26 cellular contexts compared by ENCODE assay signal in genomic region chr5:93603191-93603590, GRCh38. TPM values are rescaled to one million over a fixed set of nuclear protein-coding genes. Genes with fewer than 3 reads are reported as not detected.
DNase-seq lines count a peak whose midpoint lies in the region; ATAC-seq and TF ChIP-seq lines count a peak whose summit lies in the region.
"Had no signal": no experiment of that assay in that cellular context is flagged by ENCODE, and none has a peak within 500 bp of the region (broad histone marks: within the 10 kb centered on the region; RNA-seq: fewer than 3 reads in every experiment).

No MANE protein-coding gene starts in this region.

- no peaks in the 10 kb centered on the region for H3K36me3 Mint-ChIP-seq in endodermal cell (ENCODE audit: low read depth)
- H3K36me3 Mint-ChIP-seq in nephron (ENCODE audit: low read depth) = no peaks in the 10 kb centered on the region
- H3K36me3 Mint-ChIP-seq in effector memory CD8-positive, alpha-beta T cell (ENCODE audit: insufficient read depth) = peaks cover 4% of the 10 kb centered on the region
- H3K36me3 Mint-ChIP-seq: CD4-positive, alpha-beta memory T cell had no signal

- H3K4me1 Mint-ChIP-seq in endodermal cell (peaks cover 24% of the 10 kb centered on the region), nephron (peaks cover 42% of the 10 kb centered on the region)
- peaks cover 4 to 14% of the 10 kb centered on the region in 2 donors for H3K4me1 Mint-ChIP-seq in effector memory CD8-positive, alpha-beta T cell (ENCODE audit: low read depth in 2 of 2)

- DNase-seq in right atrium auricular region (ENCODE audit: low spot score) (no peak), heart right ventricle (no peak), endodermal cell (no peak), vagina (ENCODE audit: extremely low spot score in 2 of 2) (no peak), kidney glomerular epithelial cell (lab: John Stamatoyannopoulos, UW) (no peak)
- DNase-seq in effector memory CD8-positive, alpha-beta T cell = no peak
- DNase-seq: activated CD8-positive, alpha-beta T cell treated with anti-CD3 and anti-CD28 coated beads, Interleukin-2, amount 10 ng/mL, durations not matched to agents 7 days and 5 days; activated effector memory CD4-positive, alpha-beta T cell treated with Interleukin-2 at 50 U/mL for 16 hours; activated naive CD8-positive, alpha-beta T cell treated with anti-CD3 and anti-CD28 coated beads, Interleukin-2, amount 10 ng/mL, durations not matched to agents 7 days and 5 days; activated T-cell treated with anti-CD3 and anti-CD28 coated beads for 4 hours; CD4-positive, alpha-beta memory T cell; central memory CD4-positive, alpha-beta T cell; GM23248; HFFc6; mesendoderm; NCI-H2029; NCI-H524 treated with DMSO at 0.1 percent for 48 hours; psoas muscle; RPMI8226; thyroid gland had no signal

- H3K4me3 Mint-ChIP-seq in endodermal cell (peak overlapping the region; percentile 21), nephron (peak overlapping the region; percentile 79 to 82 (median 81))
- no peak overlapping the region for H3K4me3 Mint-ChIP-seq in effector memory CD8-positive, alpha-beta T cell
- H3K4me3 Mint-ChIP-seq: activated CD8-positive, alpha-beta T cell treated with anti-CD3 and anti-CD28 coated beads, Interleukin-2, amount 10 ng/mL, durations not matched to agents 7 days and 5 days; activated naive CD8-positive, alpha-beta T cell treated with anti-CD3 and anti-CD28 coated beads, Interleukin-2, amount 10 ng/mL, durations not matched to agents 7 days and 5 days; stimulated activated naive CD8-positive, alpha-beta T cell treated with anti-CD3 and anti-CD28 coated beads, Interleukin-15, Interleukin-2, amounts not matched to agents 100 ng/mL and 50 ng/mL, for 24 hours had no signal

- H3K4me3 ChIP-seq in right atrium auricular region (no peak overlapping the region), heart right ventricle (no peak overlapping the region), endodermal cell (ENCODE audit: low read length) (peak overlapping the region; percentile 56), vagina (no peak overlapping the region)
- H3K4me3 ChIP-seq: A549 had no signal

- H3K9me3 ChIP-seq in right atrium auricular region (no peaks in the 10 kb centered on the region), heart right ventricle (no peaks in the 10 kb centered on the region), endodermal cell (ENCODE audit: control insufficient read depth, low read length) (peaks cover 6% of the 10 kb centered on the region), vagina (no peaks in the 10 kb centered on the region)
- H3K9me3 ChIP-seq: A549, ascending aorta, psoas muscle, thyroid gland had no signal

- intact Hi-C loops in heart right ventricle (cut with DNase I) (loop anchor here in 4 of 10 donors (5.0 to 10.0 kb wide), 4 partner anchors 192 to 302 kb away; no protein-coding TSS in a partner anchor), vagina (cut with DNase I) (no loop called here)

- H3K36me3 ChIP-seq in right atrium auricular region (no peaks in the 10 kb centered on the region), heart right ventricle (no peaks in the 10 kb centered on the region), endodermal cell (ENCODE audit: control insufficient read depth, insufficient read depth, low read length) (no peaks in the 10 kb centered on the region), vagina (no peaks in the 10 kb centered on the region)
- H3K36me3 ChIP-seq: ascending aorta, thyroid gland had no signal

- no peak for TF ChIP-seq POLR2A in vagina (IDR thresholded peaks at IDR 0.05)

- no peaks in the 10 kb centered on the region for H3K9me3 Mint-ChIP-seq in endodermal cell
- H3K9me3 Mint-ChIP-seq in nephron = no peaks in the 10 kb centered on the region
- H3K9me3 Mint-ChIP-seq in effector memory CD8-positive, alpha-beta T cell = no peaks in the 10 kb centered on the region
- H3K9me3 Mint-ChIP-seq: HFFc6; stimulated activated naive CD8-positive, alpha-beta T cell treated with anti-CD3 and anti-CD28 coated beads, Interleukin-15, Interleukin-2, amounts not matched to agents 100 ng/mL and 50 ng/mL, for 24 hours had no signal

- H3K27ac Mint-ChIP-seq in endodermal cell (no peak overlapping the region), nephron (no peak overlapping the region)
- H3K27ac Mint-ChIP-seq in effector memory CD8-positive, alpha-beta T cell = no peak overlapping the region
- H3K27ac Mint-ChIP-seq: activated CD8-positive, alpha-beta T cell treated with anti-CD3 and anti-CD28 coated beads, Interleukin-2, amount 10 ng/mL, durations not matched to agents 7 days and 5 days; HFFc6; stimulated activated naive CD8-positive, alpha-beta T cell treated with anti-CD3 and anti-CD28 coated beads, Interleukin-15, Interleukin-2, amounts not matched to agents 100 ng/mL and 50 ng/mL, for 24 hours had no signal

- H3K27me3 Mint-ChIP-seq in endodermal cell (ENCODE audit: insufficient read depth) = no peaks in the 10 kb centered on the region
- peaks cover 70% of the 10 kb centered on the region for H3K27me3 Mint-ChIP-seq in nephron (ENCODE audit: low read depth)
- peaks cover 0 to 36% of the 10 kb centered on the region in 2 donors for H3K27me3 Mint-ChIP-seq in effector memory CD8-positive, alpha-beta T cell

- TF ChIP-seq CTCF in right atrium auricular region (IDR thresholded peaks at IDR 0.05) (no peak), heart right ventricle (IDR thresholded peaks at IDR 0.05) (no peak), endodermal cell (conservative IDR thresholded peaks at IDR 0.05) (no peak), nephron (IDR thresholded peaks at IDR 0.05; ENCODE audit: unreplicated experiment in 3 of 3) (no peak), vagina (IDR thresholded peaks at IDR 0.05) (no peak)

- WGBS in heart right ventricle, 2 donors = 55 to 70% methylated on average over 6 of the region's 6 CpGs
- WGBS in endodermal cell (ENCODE audit: insufficient coverage in 1 of 2, insufficient read length in 1 of 2), 2 experiments = 19% methylated on average over 6 of the region's 6 CpGs; no CpG with 5 or more reads in 1 of the 2 experiments

- H3K27ac ChIP-seq in right atrium auricular region (peak overlapping the region; percentile 69 to 85), heart right ventricle (no peak overlapping the region), endodermal cell (ENCODE audit: low read depth, low read length) (no peak overlapping the region), vagina (peak overlapping the region; percentile 77)
- H3K27ac ChIP-seq: A549, ascending aorta, GM23248, psoas muscle, thyroid gland had no signal

- H3K27me3 ChIP-seq in right atrium auricular region = peaks cover 0 to 15% of the 10 kb centered on the region in 2 donors
- peaks cover 30 to 100% (median 99%) of the 10 kb centered on the region in 7 donors for H3K27me3 ChIP-seq in heart right ventricle
- peaks cover 100% of the 10 kb centered on the region for H3K27me3 ChIP-seq in endodermal cell (ENCODE audit: control insufficient read depth, insufficient read depth, low read length, poor library complexity, severe bottlenecking)
- H3K27me3 ChIP-seq in vagina = no peaks in the 10 kb centered on the region

- H3K9ac ChIP-seq in endodermal cell (ENCODE audit: extremely low read depth, low read length, poor library complexity, severe bottlenecking) = no peak overlapping the region
- H3K9ac ChIP-seq: GM23248 had no signal

- ATAC-seq in heart right ventricle (no peak), HG03432 (IDR thresholded peaks at IDR 0.05; ENCODE audit: unreplicated experiment) (no peak)
- no peak for ATAC-seq in effector memory CD8-positive, alpha-beta T cell (replicated peaks)
- ATAC-seq: A549; activated CD8-positive, alpha-beta T cell treated with anti-CD3 and anti-CD28 coated beads, Interleukin-2, amount 10 ng/mL, durations not matched to agents 7 days and 5 days; psoas muscle had no signal

- H3K4me1 ChIP-seq in right atrium auricular region = peaks cover 0 to 37% of the 10 kb centered on the region in 2 donors
- peaks cover 0 to 19% (median 13%) of the 10 kb centered on the region in 9 donors for H3K4me1 ChIP-seq in heart right ventricle
- H3K4me1 ChIP-seq in endodermal cell (ENCODE audit: control insufficient read depth, insufficient read depth, low read length) = peaks cover 4% of the 10 kb centered on the region
- peaks cover 13% of the 10 kb centered on the region for H3K4me1 ChIP-seq in vagina

RNA-seq across cellular contexts. Expression of gene NR2F1, which starts 20.2 kb away (rescaled TPM):
- 10 to 100 TPM; 35.3 to 37.6 TPM for total RNA-seq in right atrium auricular region
- total RNA-seq in heart right ventricle = 1 to 10 TPM in 4 of 10 donors, under 1 TPM in 6; 0.27 to 2.4 (median 0.92) TPM
- polyA plus RNA-seq in heart right ventricle = 1 to 10 TPM in 1 of 2 donors, under 1 TPM in 1; 0.44 to 1.1 TPM
- under 1 TPM in 1 of 2 donors, not detected in 1; 0.22 TPM for total RNA-seq in endodermal cell
- polyA plus RNA-seq in endodermal cell (2013, experiment 1 of 2) = 304 TPM
- polyA plus RNA-seq in endodermal cell (2013, experiment 2 of 2) = 263 TPM
- 97.2 TPM for total RNA-seq in vagina
- total RNA-seq: activated CD8-positive, alpha-beta T cell treated with anti-CD3 and anti-CD28 coated beads, Interleukin-2, amount 10 ng/mL, durations not matched to agents 7 days and 5 days; activated naive CD8-positive, alpha-beta T cell treated with anti-CD3 and anti-CD28 coated beads, Interleukin-2, amount 10 ng/mL, durations not matched to agents 7 days and 5 days; CD4-positive, alpha-beta memory T cell; T-helper 1 cell treated with Interleukin-12 subunit alpha and Interleukin-12 subunit beta and Interleukin-4 antibody, amounts not matched to agents 30 ng/mL and 1 ng/mL, for 36 hours had no signal
- polyA plus RNA-seq: CD4-positive, alpha-beta memory T cell had no signal

RNA-seq across cellular contexts. Expression of gene NR2F1-AS1, which starts 22.2 kb away (rescaled TPM):
- 10 to 100 TPM in 1 of 2 donors, 1 to 10 TPM in 1; 7.1 to 11.0 TPM for total RNA-seq in right atrium auricular region
- total RNA-seq in heart right ventricle = under 1 TPM in 9 of 10 donors, not detected in 1; 0.44 to 0.87 (median 0.59) TPM
- polyA plus RNA-seq in heart right ventricle = 1 to 10 TPM in 1 of 2 donors, under 1 TPM in 1; 0.41 to 2.9 TPM
- total RNA-seq in endodermal cell = 1 to 10 TPM; 1.4 to 3.3 TPM
- polyA plus RNA-seq in endodermal cell (2013, experiment 1 of 2) = 37.1 TPM
- polyA plus RNA-seq in endodermal cell (2013, experiment 2 of 2) = 26.7 TPM
- total RNA-seq in vagina = 22.3 TPM
- total RNA-seq: activated CD8-positive, alpha-beta T cell treated with anti-CD3 and anti-CD28 coated beads, Interleukin-2, amount 10 ng/mL, durations not matched to agents 7 days and 5 days; activated naive CD8-positive, alpha-beta T cell treated with anti-CD3 and anti-CD28 coated beads, Interleukin-2, amount 10 ng/mL, durations not matched to agents 7 days and 5 days; CD4-positive, alpha-beta memory T cell; T-helper 1 cell treated with Interleukin-12 subunit alpha and Interleukin-12 subunit beta and Interleukin-4 antibody, amounts not matched to agents 30 ng/mL and 1 ng/mL, for 36 hours had no signal
- polyA plus RNA-seq: CD4-positive, alpha-beta memory T cell had no signal

Comparison
In these comparisons a context has a peak if more than half of its experiments do, and no peak if none do; other contexts are left out.
1. H3K27ac ChIP-seq: peak in right atrium auricular region (2 of 2) and vagina (single experiment); none in heart right ventricle (0 of 10) and endodermal cell (single experiment).
2. RNA of gene NR2F1, which starts 20.2 kb away (total RNA-seq): 97.2 TPM in vagina (single experiment) and 35.3 to 37.6 TPM in right atrium auricular region; 0.27 to 2.4 TPM in heart right ventricle and 0.22 TPM in endodermal cell; every median in the first group is over 10 times any median in the second.
3. H3K4me3 Mint-ChIP-seq: peak in endodermal cell (single experiment) and nephron (3 of 3); none in effector memory CD8-positive, alpha-beta T cell (0 of 2).